In genomic region chr10:75233444-75234016, GRCh38 we compare ENCODE assay signal across 8 cellular contexts. TPM values are rescaled to one million over a fixed set of nuclear protein-coding genes. Genes with fewer than 3 reads are reported as not detected.
A peak's percentile ranks its signal among the peaks of the same experiment; 100 is the strongest.
DNase-seq lines count a peak whose midpoint lies in the region; ATAC-seq and TF ChIP-seq lines count a peak whose summit lies in the region.

No MANE protein-coding gene starts in this region.

- POLR2A ChIA-PET in OCI-LY7 (lab: Charles Lee) = interaction anchor here (0.6 to 3.7 kb wide), 4 partner anchors 9 to 49 kb away, joined by 4 to 20 read pairs (median 4); partner anchors contain the start of gene VDAC2

- peaks cover 19% of the 10 kb centered on the region for H3K4me1 ChIP-seq in OCI-LY7 (ENCODE audit: insufficient read depth, low read length, poor library complexity, severe bottlenecking)
- H3K4me1 ChIP-seq in rectal smooth muscle tissue (ENCODE audit: control insufficient read depth, insufficient read depth, low read length) = peaks cover 4% of the 10 kb centered on the region

- H3K27me3 ChIP-seq in rectal smooth muscle tissue (ENCODE audit: control insufficient read depth, insufficient read depth, low read length) = no peaks in the 10 kb centered on the region

- intact Hi-C loops in OCI-LY7 (cut with micrococcal nuclease; ENCODE audit: unreplicated experiment) = loop anchor here (1.0 to 10.0 kb wide), 3 partner anchors 23 to 407 kb away; partner anchors contain the start of genes KAT6B and VDAC2

- H3K4me3 ChIP-seq in GM12865 (ENCODE audit: low read depth, low read length) (peak overlapping the region; percentile 33), OCI-LY7 (ENCODE audit: low read depth, low read length, poor library complexity, severe bottlenecking) (peak overlapping the region; percentile 80), rectal smooth muscle tissue (ENCODE audit: low read length) (peak overlapping the region; percentile 37)

- H4K20me1 ChIP-seq in OCI-LY7 (ENCODE audit: insufficient read depth, low read length) = peaks cover 12% of the 10 kb centered on the region; the same call in 1 of the 2 replicates

- peak overlapping the region; percentile 92 for H3K4me2 ChIP-seq in OCI-LY7 (ENCODE audit: low read length)

- TF ChIP-seq CTCF in GM12865 (IDR thresholded peaks at IDR 0.05; ENCODE audit: insufficient read depth, low read depth, low read length, missing control alignments) (no peak), OCI-LY7 (conservative IDR thresholded peaks at IDR 0.05; ENCODE audit: low read length) (no peak)

- peaks cover 13% of the 10 kb centered on the region; the same call in 1 of the 2 replicates for H3K79me2 ChIP-seq in OCI-LY7 (ENCODE audit: insufficient read depth, low read depth, low read length)

- CTCF ChIA-PET in OCI-LY7 (lab: Charles Lee; ENCODE audit: unreplicated experiment) = interaction anchor here (0.5 to 1.7 kb wide), 2 partner anchors 22 to 57 kb away, joined by 3 to 9 read pairs; no protein-coding TSS in a partner anchor

- BruUV-seq in OCI-LY7 (replicated peaks; lab: Mats Ljungman, UMichigan) = no TSS peak

- H2AFZ ChIP-seq in OCI-LY7 (ENCODE audit: low read length) = peak overlapping the region; percentile 78

- no peak overlapping the region for H3K9ac ChIP-seq in rectal smooth muscle tissue (ENCODE audit: low read length)

- DNase-seq in GM12865 (ENCODE audit: low read depth) (peak; percentile 36), OCI-LY7 (ENCODE audit: low spot score) (peak; percentile 19), COLO829 (ENCODE audit: low spot score) (no peak), SIG-M5 treated with dmso at 0.1 percent for 504 hours (lab: John Stamatoyannopoulos, UW; ENCODE audit: unreplicated experiment) (no peak), left lobe of liver (ENCODE audit: low spot score) (no peak)
- DNase-seq in effector CD4-positive, alpha-beta T cell = peak; percentile 6

- H3K36me3 ChIP-seq in OCI-LY7 (ENCODE audit: insufficient read depth, low read length) (peaks cover 53% of the 10 kb centered on the region), rectal smooth muscle tissue (ENCODE audit: control insufficient read depth, insufficient read depth, low read length) (peaks cover 7% of the 10 kb centered on the region)

- H3K9me2 ChIP-seq in OCI-LY7 (ENCODE audit: insufficient read depth, low read length) = no peaks in the 10 kb centered on the region

- ATAC-seq in HG03135 (IDR thresholded peaks at IDR 0.05; ENCODE audit: unreplicated experiment) (no peak), left lobe of liver (no peak)

- H3K27ac ChIP-seq in OCI-LY7 (ENCODE audit: low read depth, low read length, poor library complexity, severe bottlenecking) (peak overlapping the region; percentile 77), rectal smooth muscle tissue (ENCODE audit: low read depth, low read length) (peak overlapping the region; percentile 63)

- no peaks in the 10 kb centered on the region for H3K9me3 ChIP-seq in OCI-LY7 (ENCODE audit: low read length)

RNA-seq across cellular contexts. Expression of gene COMTD1, which starts 2.2 kb away (rescaled TPM):
- 20.7 and 37.7 TPM in 2 replicates for total RNA-seq in OCI-LY7 (2014; rRNA removed; shearing (Covaris generic))
- total RNA-seq in OCI-LY7 (2022) = 37.6 and 47.2 TPM in 2 replicates
- 26.9 TPM for total RNA-seq in left lobe of liver

RNA-seq across cellular contexts. Expression of gene VDAC2, which starts 22.9 kb away (rescaled TPM):
- total RNA-seq in OCI-LY7 (2014; rRNA removed; shearing (Covaris generic)) = 77.8 and 81.4 TPM in 2 replicates
- 148 and 182 TPM in 2 replicates for total RNA-seq in OCI-LY7 (2022)
- total RNA-seq in left lobe of liver = 47.8 TPM

Comparison
In these comparisons a context has a peak if more than half of its experiments do, and no peak if none do; other contexts are left out.
1. DNase-seq: peak in GM12865 (single experiment), OCI-LY7 (single experiment) and effector CD4-positive, alpha-beta T cell (single experiment); none in COLO829 (single experiment), SIG-M5 treated with dmso at 0.1 percent for 504 hours (single experiment) and left lobe of liver (single experiment).
2. Peak in every context shown above with its lines, with median percentiles within 50 percentile points of each other: H3K4me3 ChIP-seq.